In the genomic region with DNA sequence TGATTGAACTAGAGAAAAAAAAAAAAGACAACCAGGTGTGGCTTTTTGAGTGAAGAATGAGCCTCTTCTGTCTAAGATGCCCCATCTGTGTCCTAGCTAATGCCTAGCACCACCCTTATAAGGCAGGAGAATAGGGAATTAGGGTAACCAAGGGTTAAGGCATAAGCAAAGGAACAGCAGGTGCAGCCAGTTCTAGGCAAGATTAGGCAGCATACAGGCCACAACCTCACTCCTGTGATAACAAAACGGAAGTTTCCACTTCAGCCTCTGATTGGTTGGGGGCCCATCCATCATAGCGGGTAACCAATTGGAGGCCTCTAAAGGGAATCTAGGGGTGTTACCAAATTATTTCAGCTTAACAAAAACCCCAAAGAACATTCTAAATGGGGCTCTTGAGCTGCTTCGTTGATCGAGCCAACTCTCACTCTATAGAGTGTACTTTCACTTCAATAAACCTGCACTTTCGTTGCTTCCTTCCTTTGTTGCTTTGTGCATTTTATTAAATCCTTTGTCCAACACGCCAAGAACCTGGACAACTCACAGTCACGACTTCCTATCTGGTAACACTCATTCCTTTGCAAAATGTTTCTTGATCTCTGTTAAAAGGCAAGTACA, we compare ENCODE assay signal across 9 cellular contexts.
DNase-seq lines count a peak whose midpoint lies in the region; ATAC-seq, FAIRE-seq and TF ChIP-seq lines count a peak whose summit lies in the region.
"Had no signal": no experiment of that assay in that cellular context is flagged by ENCODE, and none has a peak within 500 bp of the region (broad histone marks: within the 10 kb centered on the region; RNA-seq: fewer than 3 reads in every experiment).

No MANE protein-coding gene starts in this region.

- peaks cover 0 to 2% of the 10 kb centered on the region in 2 experiments for H3K27me3 ChIP-seq in endothelial cell of umbilical vein (ENCODE audit: control insufficient read depth in 2 of 2, insufficient read depth in 2 of 2, low read length in 2 of 2)
- H3K27me3 ChIP-seq in naive thymus-derived CD4-positive, alpha-beta T cell (ENCODE audit: control insufficient read depth in 2 of 2, insufficient read depth in 2 of 2, low read length in 2 of 2): no peaks in the 10 kb centered on the region

- POLR2A ChIA-PET in endothelial cell of umbilical vein (lab: Charles Lee): no interaction called here
- POLR2A ChIA-PET in naive thymus-derived CD4-positive, alpha-beta T cell (lab: Charles Lee): interaction anchor here (0.5 to 13.3 kb wide), 18 partner anchors 9 to 635 kb away, joined by 3 to 267 read pairs (median 4); a partner anchor contains a TSS

- no peak overlapping the region for H3K4me2 ChIP-seq in endothelial cell of umbilical vein (ENCODE audit: insufficient read depth, low read length)

- no peak overlapping the region for H3K4me3 ChIP-seq in endothelial cell of umbilical vein (replicated peaks in 1 of 3; ENCODE audit: insufficient read depth in 1 of 3, low read depth in 1 of 3, low read length in 3 of 3)
- peak overlapping the region; percentile 55 for H3K4me3 ChIP-seq in naive thymus-derived CD4-positive, alpha-beta T cell (ENCODE audit: low read length)
- H3K4me3 ChIP-seq: tibial artery had no signal

- H3K4me1 ChIP-seq in endothelial cell of umbilical vein (ENCODE audit: control insufficient read depth, extremely low read depth, insufficient read depth, low read length): no peaks in the 10 kb centered on the region
- peaks cover 75 to 79% of the 10 kb centered on the region in 2 donors for H3K4me1 ChIP-seq in naive thymus-derived CD4-positive, alpha-beta T cell (ENCODE audit: control insufficient read depth in 2 of 2, insufficient read depth in 2 of 2, low read length in 2 of 2)

- no peaks in the 10 kb centered on the region for H4K20me1 ChIP-seq in endothelial cell of umbilical vein (replicated peaks; ENCODE audit: control insufficient read depth, extremely low read depth, insufficient read depth, low read length)

- peak overlapping the region; percentile 70 to 89 (median 84) for H3K4me3 Mint-ChIP-seq in naive thymus-derived CD4-positive, alpha-beta T cell
- peak overlapping the region; percentile 72 to 83 for H3K4me3 Mint-ChIP-seq in stimulated activated naive CD8-positive, alpha-beta T cell treated with anti-CD3 and anti-CD28 coated beads, Interleukin-15, amount 100 ng/mL, for 72 hours

- peak overlapping the region; percentile 2 for H2AFZ ChIP-seq in endothelial cell of umbilical vein (ENCODE audit: low read depth, low read length)

- H3K9me1 ChIP-seq in endothelial cell of umbilical vein (replicated peaks; ENCODE audit: control insufficient read depth, extremely low read depth, insufficient read depth, low read length): no peaks in the 10 kb centered on the region

- no peaks in the 10 kb centered on the region for H3K79me2 ChIP-seq in endothelial cell of umbilical vein (ENCODE audit: control insufficient read depth, insufficient read depth, low read length)

- intact Hi-C loops in endothelial cell of umbilical vein (cut with micrococcal nuclease): no loop called here
- intact Hi-C loops in naive thymus-derived CD4-positive, alpha-beta T cell (cut with micrococcal nuclease): loop anchor here (1.0 to 10.0 kb wide), 9 partner anchors 8 to 683 kb away; a partner anchor contains a TSS

- no TSS peak for BruUV-seq in endothelial cell of umbilical vein (replicated peaks; lab: Mats Ljungman, UMichigan)

- H3K36me3 ChIP-seq in endothelial cell of umbilical vein (ENCODE audit: control insufficient read depth in 2 of 2, extremely low read depth in 1 of 2, insufficient read depth in 2 of 2, low read length in 2 of 2): no peaks in the 10 kb centered on the region
- no peaks in the 10 kb centered on the region for H3K36me3 ChIP-seq in naive thymus-derived CD4-positive, alpha-beta T cell (ENCODE audit: control insufficient read depth in 2 of 3, insufficient read depth in 3 of 3, low read length in 3 of 3)
- H3K36me3 ChIP-seq: tibial artery had no signal

- ATAC-seq in GM18520 (IDR thresholded peaks at IDR 0.05; ENCODE audit: unreplicated experiment) (peak; percentile 83), HG03045 (IDR thresholded peaks at IDR 0.05; ENCODE audit: unreplicated experiment) (peak; percentile 91)
- ATAC-seq in naive thymus-derived CD4-positive, alpha-beta T cell: peak; percentile 88
- ATAC-seq in stimulated activated naive CD8-positive, alpha-beta T cell treated with anti-CD3 and anti-CD28 coated beads, Interleukin-15, amount 100 ng/mL, for 72 hours: peak; percentile 82

- H3K9me3 ChIP-seq in endothelial cell of umbilical vein (replicated peaks; ENCODE audit: control insufficient read depth, insufficient read depth, low read length): no peaks in the 10 kb centered on the region
- no peaks in the 10 kb centered on the region for H3K9me3 ChIP-seq in naive thymus-derived CD4-positive, alpha-beta T cell (ENCODE audit: control insufficient read depth in 2 of 3, low read length in 3 of 3)
- H3K9me3 ChIP-seq: tibial artery had no signal

- no peak overlapping the region for H3K27ac ChIP-seq in endothelial cell of umbilical vein (ENCODE audit: insufficient read depth, low read depth, low read length)
- H3K27ac ChIP-seq in naive thymus-derived CD4-positive, alpha-beta T cell (ENCODE audit: low read depth, low read length): peak overlapping the region; percentile 79
- H3K27ac ChIP-seq: tibial artery had no signal

- no peak for TF ChIP-seq CTCF in endothelial cell of umbilical vein (IDR thresholded peaks at IDR 0.05; ENCODE audit: extremely low read depth in 1 of 2, insufficient read depth in 1 of 2, low read depth in 1 of 2, low read length in 2 of 2)

- CTCF ChIA-PET in endothelial cell of umbilical vein (lab: Charles Lee): interaction anchor here (0.9 to 1.5 kb wide), 6 partner anchors 20 to 99 kb away, joined by 3 to 9 read pairs (median 6); no protein-coding TSS in a partner anchor
- CTCF ChIA-PET in naive thymus-derived CD4-positive, alpha-beta T cell (lab: Charles Lee): interaction anchor here (0.8 to 10.9 kb wide), 9 partner anchors 9 to 99 kb away, joined by 3 to 220 read pairs (median 3); a partner anchor contains a TSS

- dilution Hi-C loops in endothelial cell of umbilical vein (cut with MboI; ENCODE audit: extremely low pct_ligation_motif_present, low sequenced_read_pairs): no loop called here

- H3K27me3 Mint-ChIP-seq in naive thymus-derived CD4-positive, alpha-beta T cell: no peaks in the 10 kb centered on the region
- no peaks in the 10 kb centered on the region for H3K27me3 Mint-ChIP-seq in stimulated activated naive CD8-positive, alpha-beta T cell treated with anti-CD3 and anti-CD28 coated beads, Interleukin-15, amount 100 ng/mL, for 72 hours

- H3K9me3 Mint-ChIP-seq in naive thymus-derived CD4-positive, alpha-beta T cell: no peaks in the 10 kb centered on the region
- no peaks in the 10 kb centered on the region for H3K9me3 Mint-ChIP-seq in stimulated activated naive CD8-positive, alpha-beta T cell treated with anti-CD3 and anti-CD28 coated beads, Interleukin-15, amount 100 ng/mL, for 72 hours

- peaks cover 57 to 95% (median 81%) of the 10 kb centered on the region in 7 donors for H3K4me1 Mint-ChIP-seq in naive thymus-derived CD4-positive, alpha-beta T cell
- H3K4me1 Mint-ChIP-seq in stimulated activated naive CD8-positive, alpha-beta T cell treated with anti-CD3 and anti-CD28 coated beads, Interleukin-15, amount 100 ng/mL, for 72 hours: peaks cover 89% of the 10 kb centered on the region

- H3K9ac ChIP-seq in endothelial cell of umbilical vein (replicated peaks; ENCODE audit: extremely low read depth, insufficient read depth, low read length): no peak overlapping the region

- peak; percentile 16 for DNase-seq in A172 (ENCODE audit: low spot score)
- peak; percentile 91 for DNase-seq in NCI-H524 treated with DMSO at 0.1 percent for 48 hours (lab: John Stamatoyannopoulos, UW)
- DNase-seq in activated CD8-positive, alpha-beta memory T cell treated with anti-CD3 and anti-CD28 coated beads for 1 hour (ENCODE audit: extremely low read depth in 1 of 2, low read depth in 1 of 2): peak; percentile 73 to 77
- peak; percentile 55 for DNase-seq in endothelial cell of umbilical vein (ENCODE audit: low read depth, low spot score)
- DNase-seq in naive thymus-derived CD4-positive, alpha-beta T cell: peak; percentile 86 to 97 (median 93)
- DNase-seq in stimulated activated naive CD8-positive, alpha-beta T cell treated with anti-CD3 and anti-CD28 coated beads, Interleukin-15, amount 100 ng/mL, for 72 hours: peak; percentile 92 to 95

- no peaks in the 10 kb centered on the region for H3K36me3 Mint-ChIP-seq in naive thymus-derived CD4-positive, alpha-beta T cell

- no peak for TF ChIP-seq POLR2A in endothelial cell of umbilical vein (IDR thresholded peaks at IDR 0.05; ENCODE audit: low read depth, low read length)

- H3K27ac Mint-ChIP-seq in naive thymus-derived CD4-positive, alpha-beta T cell: peak overlapping the region; percentile 83 to 98 (median 92)
- H3K27ac Mint-ChIP-seq in stimulated activated naive CD8-positive, alpha-beta T cell treated with anti-CD3 and anti-CD28 coated beads, Interleukin-15, amount 100 ng/mL, for 72 hours: peak overlapping the region; percentile 94 to 97

- FAIRE-seq in endothelial cell of umbilical vein (lab: Jason Lieb, UNC): peak; percentile 77

TF ChIP-seq in endothelial cell of umbilical vein, 7 proteins besides CTCF, POLR2A, EP300 and RAD21:
- TF ChIP-seq, protein P1, sequence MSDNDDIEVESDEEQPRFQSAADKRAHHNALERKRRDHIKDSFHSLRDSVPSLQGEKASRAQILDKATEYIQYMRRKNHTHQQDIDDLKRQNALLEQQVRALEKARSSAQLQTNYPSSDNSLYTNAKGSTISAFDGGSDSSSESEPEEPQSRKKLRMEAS (IDR thresholded peaks at IDR 0.05; ENCODE audit: insufficient read depth, insufficient read length): no peak
- TF ChIP-seq POLR2AphosphoS5 (IDR thresholded peaks at IDR 0.05; ENCODE audit: insufficient read depth, low read depth, low read length) (no peak), MYC (IDR thresholded peaks at IDR 0.05; ENCODE audit: low read depth, low read length) (no peak), JUN (IDR thresholded peaks at IDR 0.05; ENCODE audit: borderline replicate concordance, insufficient read depth, insufficient read length, low read depth) (no peak), FOS (IDR thresholded peaks at IDR 0.05; ENCODE audit: borderline replicate concordance, insufficient read depth, low read length) (no peak), EZH2 (IDR thresholded peaks at IDR 0.05; ENCODE audit: borderline replicate concordance, low read depth, low read length, severe bottlenecking) (no peak), GATA2 (IDR thresholded peaks at IDR 0.05; ENCODE audit: insufficient read depth, insufficient read length, low read depth, low read length) (no peak)
TF ChIP-seq in endothelial cell of umbilical vein: peak in this region for 0.

Comparison
In these comparisons a context has a peak if more than half of its experiments do, and no peak if none do; other contexts are left out.
1. DNase-seq: peak in every context shown above with its lines; median percentile 94 in stimulated activated naive CD8-positive, alpha-beta T cell treated with anti-CD3 and anti-CD28 coated beads, Interleukin-15, amount 100 ng/mL, for 72 hours; 93 in naive thymus-derived CD4-positive, alpha-beta T cell; 91 in NCI-H524 treated with DMSO at 0.1 percent for 48 hours; 75 in activated CD8-positive, alpha-beta memory T cell treated with anti-CD3 and anti-CD28 coated beads for 1 hour; 55 in endothelial cell of umbilical vein; 16 in A172.